ENCODE assay signal across 9 cellular contexts in the genomic region with DNA sequence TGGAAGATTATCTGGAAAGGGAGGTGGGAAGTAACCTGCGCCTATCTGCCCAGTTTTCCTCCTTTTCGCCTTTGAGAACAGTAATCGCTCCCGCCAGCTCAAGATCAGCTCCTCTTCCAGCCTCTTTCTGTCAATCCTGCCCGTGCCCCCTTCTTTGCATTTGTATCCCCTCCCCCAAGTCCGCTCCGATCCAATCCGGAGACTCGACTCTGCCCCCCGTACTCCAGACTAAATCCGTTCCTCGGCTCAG. TPM values are rescaled to one million over a fixed set of nuclear protein-coding genes. Genes with fewer than 3 reads are reported as not detected.
DNase-seq lines count a peak whose midpoint lies in the region; ATAC-seq and TF ChIP-seq lines count a peak whose summit lies in the region.
"Had no signal": no experiment of that assay in that cellular context is flagged by ENCODE, and none has a peak within 500 bp of the region (broad histone marks: within the 10 kb centered on the region; RNA-seq: fewer than 3 reads in every experiment).

No MANE protein-coding gene starts in this region.

- peak overlapping the region; percentile 91 for H3K27ac Mint-ChIP-seq in activated naive CD4-positive, alpha-beta T cell treated with anti-CD3 and anti-CD28 coated beads for 36 hours

- CTCF ChIA-PET in activated naive CD4-positive, alpha-beta T cell treated with anti-CD3 and anti-CD28 coated beads for 36 hours (lab: Charles Lee), result interaction anchor here (0.6 to 3.4 kb wide), 9 partner anchors 12 to 61 kb away, joined by 3 to 27 read pairs (median 3); a partner anchor contains a TSS

- peak overlapping the region; percentile 89 to 99 (median 99) for H3K27ac ChIP-seq in adrenal gland
- peak overlapping the region; percentile 84 to 92 for H3K27ac ChIP-seq in liver (ENCODE audit: low read depth in 1 of 2, low read length in 2 of 2)
- peak overlapping the region; percentile 88 to 95 for H3K27ac ChIP-seq in tibial artery

- H3K4me1 ChIP-seq in adrenal gland (replicated peaks in 1 of 2), result peaks cover 0 to 15% of the 10 kb centered on the region in 2 donors
- peaks cover 0 to 19% (median 13%) of the 10 kb centered on the region in 4 donors for H3K4me1 ChIP-seq in liver (ENCODE audit: control insufficient read depth in 4 of 4, insufficient read depth in 4 of 4, low read length in 3 of 4)
- H3K4me1 ChIP-seq in tibial artery, result peaks cover 0 to 22% (median 14%) of the 10 kb centered on the region in 4 donors

- intact Hi-C loops in activated naive CD4-positive, alpha-beta T cell treated with anti-CD3 and anti-CD28 coated beads for 36 hours (cut with micrococcal nuclease), result loop anchor here (1.0 to 2.0 kb wide), 10 partner anchors 15 to 486 kb away; a partner anchor contains a TSS
- intact Hi-C loops in adrenal gland (cut with DNase I) (no loop called here), tibial artery (cut with DNase I; ENCODE audit: low total_unique reads) (no loop called here)

- no peaks in the 10 kb centered on the region for H3K27me3 ChIP-seq in adrenal gland
- H3K27me3 ChIP-seq in liver (ENCODE audit: control insufficient read depth in 4 of 4, insufficient read depth in 4 of 4, low read length in 3 of 4), result no peaks in the 10 kb centered on the region
- no peaks in the 10 kb centered on the region for H3K27me3 ChIP-seq in tibial artery

- ATAC-seq in esophagus mucosa (no peak), HG03521 (IDR thresholded peaks at IDR 0.05; ENCODE audit: unreplicated experiment) (no peak)

- peaks cover 39% of the 10 kb centered on the region for H3K4me1 Mint-ChIP-seq in activated naive CD4-positive, alpha-beta T cell treated with anti-CD3 and anti-CD28 coated beads for 36 hours (ENCODE audit: low read depth)

- no peaks in the 10 kb centered on the region for H3K9me3 Mint-ChIP-seq in activated naive CD4-positive, alpha-beta T cell treated with anti-CD3 and anti-CD28 coated beads for 36 hours

- WGBS in adrenal gland, 4 donors, result 0 to 1% (median 1%) methylated on average over 12 of the region's 12 CpGs
- 0% methylated on average over 12 of the region's 12 CpGs for WGBS in liver

- no peak for TF ChIP-seq RAD21 in liver (IDR thresholded peaks at IDR 0.05)

- peak overlapping the region; percentile 48 to 64 for H3K9ac ChIP-seq in liver (ENCODE audit: low read depth in 1 of 2, low read length in 2 of 2)

- H3K4me3 ChIP-seq in adrenal gland (peak overlapping the region in 3 of 4 donors; percentile 42 to 65 (median 56)), liver (ENCODE audit: low read depth in 1 of 3, low read length in 3 of 3) (peak overlapping the region; percentile 52 to 67 (median 65)), tibial artery (peak overlapping the region; percentile 58 to 86)

- TF ChIP-seq CTCF in adrenal gland (IDR thresholded peaks at IDR 0.05), result peak in 1 of 6 experiments; percentile 13
- TF ChIP-seq CTCF in liver (IDR thresholded peaks at IDR 0.05; ENCODE audit: low read depth, low read length, missing input control), result no peak
- TF ChIP-seq CTCF in tibial artery (IDR thresholded peaks at IDR 0.05), result no peak

- peaks cover 6% of the 10 kb centered on the region for H3K36me3 Mint-ChIP-seq in activated naive CD4-positive, alpha-beta T cell treated with anti-CD3 and anti-CD28 coated beads for 36 hours (ENCODE audit: low read depth)

- H3K9me3 ChIP-seq in adrenal gland (replicated peaks in 1 of 3), result no peaks in the 10 kb centered on the region
- no peaks in the 10 kb centered on the region for H3K9me3 ChIP-seq in liver (ENCODE audit: control insufficient read depth in 4 of 4, low read length in 3 of 4)
- H3K9me3 ChIP-seq in tibial artery, result no peaks in the 10 kb centered on the region

- no peak for DNase-seq in activated naive CD4-positive, alpha-beta T cell treated with anti-CD3 and anti-CD28 coated beads for 36 hours
- no peak for DNase-seq in activated naive CD4-positive, alpha-beta T cell treated with anti-CD3 and anti-CD28 coated beads, Interleukin-2, amount 50 U/mL, for 16 hours
- DNase-seq in adrenal gland, result no peak
- DNase-seq in tibial artery, result no peak
- DNase-seq in activated CD8-positive, alpha-beta memory T cell treated with anti-CD3 and anti-CD28 coated beads for 24 hours, result no peak

- H3K4me3 Mint-ChIP-seq in activated naive CD4-positive, alpha-beta T cell treated with anti-CD3 and anti-CD28 coated beads for 36 hours, result peak overlapping the region; percentile 85

- TF ChIP-seq POLR2A in adrenal gland (IDR thresholded peaks at IDR 0.05), result peak; percentile 20 to 95

- H3K36me3 ChIP-seq in adrenal gland (replicated peaks in 1 of 2), result no peaks in the 10 kb centered on the region
- H3K36me3 ChIP-seq in liver (ENCODE audit: control insufficient read depth in 4 of 4, insufficient read depth in 3 of 4, low read depth in 1 of 4, low read length in 3 of 4), result peaks cover 0 to 3% (median 1%) of the 10 kb centered on the region in 4 donors
- H3K36me3 ChIP-seq in tibial artery, result peaks cover 0 to 6% (median 0%) of the 10 kb centered on the region in 3 donors

- H3K27me3 Mint-ChIP-seq in activated naive CD4-positive, alpha-beta T cell treated with anti-CD3 and anti-CD28 coated beads for 36 hours (ENCODE audit: low read depth), result no peaks in the 10 kb centered on the region

TF ChIP-seq in liver, 16 proteins besides CTCF, POLR2A, EP300 and RAD21:
- peak; percentile 44 to 70 for TF ChIP-seq HNF4A (conservative IDR thresholded peaks at IDR 0.05)
- TF ChIP-seq JUND (IDR thresholded peaks at IDR 0.05), result no peak
- TF ChIP-seq, protein P1, sequence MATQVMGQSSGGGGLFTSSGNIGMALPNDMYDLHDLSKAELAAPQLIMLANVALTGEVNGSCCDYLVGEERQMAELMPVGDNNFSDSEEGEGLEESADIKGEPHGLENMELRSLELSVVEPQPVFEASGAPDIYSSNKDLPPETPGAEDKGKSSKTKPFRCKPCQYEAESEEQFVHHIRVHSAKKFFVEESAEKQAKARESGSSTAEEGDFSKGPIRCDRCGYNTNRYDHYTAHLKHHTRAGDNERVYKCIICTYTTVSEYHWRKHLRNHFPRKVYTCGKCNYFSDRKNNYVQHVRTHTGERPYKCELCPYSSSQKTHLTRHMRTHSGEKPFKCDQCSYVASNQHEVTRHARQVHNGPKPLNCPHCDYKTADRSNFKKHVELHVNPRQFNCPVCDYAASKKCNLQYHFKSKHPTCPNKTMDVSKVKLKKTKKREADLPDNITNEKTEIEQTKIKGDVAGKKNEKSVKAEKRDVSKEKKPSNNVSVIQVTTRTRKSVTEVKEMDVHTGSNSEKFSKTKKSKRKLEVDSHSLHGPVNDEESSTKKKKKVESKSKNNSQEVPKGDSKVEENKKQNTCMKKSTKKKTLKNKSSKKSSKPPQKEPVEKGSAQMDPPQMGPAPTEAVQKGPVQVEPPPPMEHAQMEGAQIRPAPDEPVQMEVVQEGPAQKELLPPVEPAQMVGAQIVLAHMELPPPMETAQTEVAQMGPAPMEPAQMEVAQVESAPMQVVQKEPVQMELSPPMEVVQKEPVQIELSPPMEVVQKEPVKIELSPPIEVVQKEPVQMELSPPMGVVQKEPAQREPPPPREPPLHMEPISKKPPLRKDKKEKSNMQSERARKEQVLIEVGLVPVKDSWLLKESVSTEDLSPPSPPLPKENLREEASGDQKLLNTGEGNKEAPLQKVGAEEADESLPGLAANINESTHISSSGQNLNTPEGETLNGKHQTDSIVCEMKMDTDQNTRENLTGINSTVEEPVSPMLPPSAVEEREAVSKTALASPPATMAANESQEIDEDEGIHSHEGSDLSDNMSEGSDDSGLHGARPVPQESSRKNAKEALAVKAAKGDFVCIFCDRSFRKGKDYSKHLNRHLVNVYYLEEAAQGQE (IDR thresholded peaks at IDR 0.05), result peak; percentile 72
- TF ChIP-seq, protein P2, sequence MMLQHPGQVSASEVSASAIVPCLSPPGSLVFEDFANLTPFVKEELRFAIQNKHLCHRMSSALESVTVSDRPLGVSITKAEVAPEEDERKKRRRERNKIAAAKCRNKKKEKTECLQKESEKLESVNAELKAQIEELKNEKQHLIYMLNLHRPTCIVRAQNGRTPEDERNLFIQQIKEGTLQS (IDR thresholded peaks at IDR 0.05), result no peak
- peak in 1 of 2 donors; percentile 32 for TF ChIP-seq RXRA (IDR thresholded peaks at IDR 0.05)
TF ChIP-seq in liver: peak in this region for 3.

RNA-seq across cellular contexts. Expression of a gene that starts 0.3 kb away (rescaled TPM):
- total RNA-seq in activated naive CD4-positive, alpha-beta T cell treated with anti-CD3 and anti-CD28 coated beads for 36 hours, result 10 to 100 TPM; 40.0 to 40.3 TPM
- 100 to 1,000 TPM in 1 of 8 donors, 10 to 100 TPM in 7; 41.4 to 105 (median 68.2) TPM for total RNA-seq in adrenal gland
- polyA plus RNA-seq in adrenal gland, result 100 to 1,000 TPM in 1 of 3 donors, 10 to 100 TPM in 2; 25.8 to 135 (median 97.5) TPM
- total RNA-seq in liver, result 1 to 10 TPM; 5.5 to 9.0 TPM
- polyA plus RNA-seq in liver, result 10 to 100 TPM; 16.8 to 16.9 TPM
- 17.8 TPM for total RNA-seq in esophagus mucosa

RNA-seq across cellular contexts. Expression of a gene that starts 2.4 kb away (rescaled TPM):
- total RNA-seq in activated naive CD4-positive, alpha-beta T cell treated with anti-CD3 and anti-CD28 coated beads for 36 hours, result not detected
- total RNA-seq in adrenal gland, result 1 to 10 TPM in 2 of 8 donors, under 1 TPM in 1, not detected in 5; 0.74 to 9.2 (median 1.0) TPM
- 1 to 10 TPM in 2 of 3 donors, not detected in 1; 8.3 to 8.7 TPM for polyA plus RNA-seq in adrenal gland
- total RNA-seq in liver, result under 1 TPM in 1 of 2 donors, not detected in 1; 0.42 TPM
- under 1 TPM in 1 of 2 donors, not detected in 1; 0.44 TPM for polyA plus RNA-seq in liver
- total RNA-seq in esophagus mucosa, result 7.5 TPM
- total RNA-seq: renal cortical epithelial cell had no signal

RNA-seq across cellular contexts. Expression of a gene that starts 21.3 kb away (rescaled TPM):
- total RNA-seq in activated naive CD4-positive, alpha-beta T cell treated with anti-CD3 and anti-CD28 coated beads for 36 hours, result 10 to 100 TPM; 80.0 to 83.7 TPM
- 100 to 1,000 TPM in 5 of 8 donors, 10 to 100 TPM in 3; 79.2 to 116 (median 104) TPM for total RNA-seq in adrenal gland
- polyA plus RNA-seq in adrenal gland, result 100 to 1,000 TPM in 1 of 3 donors, 10 to 100 TPM in 2; 53.1 to 122 (median 98.7) TPM
- total RNA-seq in liver, result 10 to 100 TPM; 34.8 to 56.3 TPM
- polyA plus RNA-seq in liver, result 10 to 100 TPM; 45.2 to 50.2 TPM
- total RNA-seq in esophagus mucosa, result 32.1 TPM

RNA-seq across cellular contexts. Expression of a gene that starts 26.7 kb away (rescaled TPM):
- 100 to 1,000 TPM; 264 to 312 TPM for total RNA-seq in activated naive CD4-positive, alpha-beta T cell treated with anti-CD3 and anti-CD28 coated beads for 36 hours
- total RNA-seq in adrenal gland (10 to 100 TPM; 18.5 to 91.3 (median 57.3) TPM), liver (10 to 100 TPM; 11.8 to 27.1 TPM), esophagus mucosa (69.8 TPM)
- polyA plus RNA-seq in adrenal gland (100 to 1,000 TPM in 2 of 3 donors, 10 to 100 TPM in 1; 92.1 to 176 (median 164) TPM), liver (10 to 100 TPM; 12.4 to 21.6 TPM)

RNA-seq across cellular contexts. Expression of a gene that starts 27.4 kb away (rescaled TPM):
- total RNA-seq in activated naive CD4-positive, alpha-beta T cell treated with anti-CD3 and anti-CD28 coated beads for 36 hours, result 10 to 100 TPM; 23.0 to 25.0 TPM
- 10 to 100 TPM in 5 of 8 donors, 1 to 10 TPM in 3; 5.9 to 17.5 (median 12.2) TPM for total RNA-seq in adrenal gland
- polyA plus RNA-seq in adrenal gland, result 10 to 100 TPM in 2 of 3 donors, 1 to 10 TPM in 1; 7.9 to 28.0 (median 18.6) TPM
- total RNA-seq in liver, result 1 to 10 TPM in 1 of 2 donors, under 1 TPM in 1; 0.93 to 1.8 TPM
- 1 to 10 TPM; 4.2 to 7.7 TPM for polyA plus RNA-seq in liver
- total RNA-seq in esophagus mucosa, result 5.4 TPM
